In genomic region chr4:165131247-165131832, GRCh38 we compare ENCODE assay signal across 8 cellular contexts.
DNase-seq lines count a peak whose midpoint lies in the region; ATAC-seq and TF ChIP-seq lines count a peak whose summit lies in the region.

No MANE protein-coding gene starts in this region.

- peak overlapping the region; percentile 26 for H3K9ac ChIP-seq in iPS-15b (ENCODE audit: low read depth, low read length)

- ATAC-seq in HG02759 (IDR thresholded peaks at IDR 0.05; ENCODE audit: unreplicated experiment): peak; percentile 86

- no peaks in the 10 kb centered on the region for H3K36me3 ChIP-seq in iPS-15b (ENCODE audit: control insufficient read depth, insufficient read depth, low read length)

- no peaks in the 10 kb centered on the region for H3K9me3 ChIP-seq in iPS-15b (ENCODE audit: control insufficient read depth, insufficient read depth, low read length)

- in situ Hi-C loops in astrocyte of the spinal cord (cut with HindIII; ENCODE audit: low sequenced_read_pairs): no loop called here

- DNase-seq in NCI-H2196 (lab: John Stamatoyannopoulos, UW; ENCODE audit: unreplicated experiment) (peak; percentile 51), NCI-H2196 treated with DMSO at 0.1 percent for 48 hours (lab: John Stamatoyannopoulos, UW; ENCODE audit: unreplicated experiment) (no peak), NCI-H1436 (lab: John Stamatoyannopoulos, UW) (peak; percentile 62), T-helper 22 cell (ENCODE audit: low read depth) (peak; percentile 27), astrocyte of the spinal cord (ENCODE audit: low read depth, low spot score) (peak; percentile 60)
- peak; percentile 47 to 49 for DNase-seq in stimulated activated CD4-positive, alpha-beta T cell treated with anti-CD3 and anti-CD28 coated beads, Interleukin-15, amount 100 ng/mL, for 1 hour (ENCODE audit: low read depth in 1 of 2, low spot score in 1 of 2)

- H3K4me1 ChIP-seq in iPS-15b (ENCODE audit: control insufficient read depth, insufficient read depth, low read length): no peaks in the 10 kb centered on the region

- H3K4me3 ChIP-seq in astrocyte of the spinal cord (ENCODE audit: low read depth, low read length): no peak overlapping the region
- H3K4me3 ChIP-seq in iPS-15b (ENCODE audit: low read depth, low read length): no peak overlapping the region

- no peaks in the 10 kb centered on the region for H3K27me3 ChIP-seq in iPS-15b (ENCODE audit: control insufficient read depth, insufficient read depth, low read length)

- peak; percentile 85 for TF ChIP-seq CTCF in astrocyte of the spinal cord (IDR thresholded peaks at IDR 0.05; ENCODE audit: low read depth, low read length)
